In genomic region chr11:133936551-133936950, GRCh38 we compare ENCODE assay signal across 23 cellular contexts.
"Had no signal": no experiment of that assay in that cellular context is flagged by ENCODE, and none has a peak within 500 bp of the region (broad histone marks: within the 10 kb centered on the region; RNA-seq: fewer than 3 reads in every experiment).

No MANE protein-coding gene starts in this region.

- H3K36me3 ChIP-seq: cardiac muscle cell, transverse colon, uterus had no signal

- H3K27ac Mint-ChIP-seq: activated CD4-positive, alpha-beta T cell treated with anti-CD3 and anti-CD28 coated beads, Interleukin-2, amount 10 ng/mL, durations not matched to agents 24 days and 14 days; activated naive CD8-positive, alpha-beta T cell treated with anti-CD3 and anti-CD28 coated beads for 36 hours; activated T-helper 2 cell treated with anti-CD3 and anti-CD28 coated beads, Interferon-gamma antibody, Interleukin-2, Interleukin-4, amounts not matched to agents 10 μg/mL and 5 μg/mL and 100 μg/mL, durations not matched to agents 14 hours and 24 hours and 36 hours; stimulated activated naive B cell treated with anti-CD40 and anti-IgM and Interleukin-4, amounts not matched to agents 10 μg/mL and 1 μg/mL and 100 μg/mL, for 72 hours had no signal

- H3K4me3 ChIP-seq: cardiac muscle cell, transverse colon, uterus had no signal

- ATAC-seq: activated CD4-positive, CD25-positive, alpha-beta regulatory T cell treated with anti-CD3 and anti-CD28 coated beads, Interleukin-2, amount 50 U/mL, for 24 hours; activated T-cell treated with anti-CD3 and anti-CD28 coated beads, Interleukin-2, amount 50 U/mL, for 4 hours; foreskin keratinocyte; left ventricle myocardium superior; sciatic nerve; stimulated activated naive B cell treated with anti-CD40 and anti-IgM and Interleukin-4, amounts not matched to agents 10 μg/mL and 1 μg/mL and 100 μg/mL, for 72 hours had no signal

- H3K27me3 ChIP-seq: cardiac muscle cell, foreskin keratinocyte, transverse colon, uterus had no signal

- H3K4me1 ChIP-seq: foreskin keratinocyte, transverse colon, uterus had no signal

- DNase-seq: activated CD4-positive, alpha-beta T cell treated with anti-CD3 and anti-CD28 coated beads, Interleukin-2, amount 10 ng/mL, durations not matched to agents 24 days and 14 days; activated CD8-positive, alpha-beta memory T cell treated with anti-CD3 and anti-CD28 coated beads, Interleukin-2, amount 50 U/mL, for 48 hours; activated naive CD4-positive, alpha-beta T cell; activated naive CD8-positive, alpha-beta T cell treated with anti-CD3 and anti-CD28 coated beads for 36 hours; activated T-cell treated with anti-CD3 and anti-CD28 coated beads, Interleukin-2, amount 50 U/mL, for 4 hours; effector CD4-positive, alpha-beta T cell; erythroblast; foreskin keratinocyte; hypothalamus; left ventricle myocardium superior; occipital lobe; small intestine; stimulated activated CD4-positive, alpha-beta T cell treated with anti-CD3 and anti-CD28 coated beads, Interleukin-2, amount 100 ng/mL, for 48 hours; stimulated activated CD8-positive, alpha-beta memory T cell treated with anti-CD3 and anti-CD28 coated beads, Interleukin-4, amount 100 ng/mL, for 48 hours; stimulated activated naive B cell treated with anti-CD40 and anti-IgM and Interleukin-4, amounts not matched to agents 10 μg/mL and 1 μg/mL and 100 μg/mL, for 72 hours; transverse colon; uterus had no signal

- H3K9me3 ChIP-seq: transverse colon, uterus had no signal

- H3K36me3 Mint-ChIP-seq: stimulated activated naive B cell treated with anti-CD40 and anti-IgM and Interleukin-4, amounts not matched to agents 10 μg/mL and 1 μg/mL and 100 μg/mL, for 72 hours had no signal

- H3K4me3 Mint-ChIP-seq: activated CD4-positive, alpha-beta T cell treated with anti-CD3 and anti-CD28 coated beads, Interleukin-2, amount 10 ng/mL, durations not matched to agents 24 days and 14 days; activated naive CD8-positive, alpha-beta T cell treated with anti-CD3 and anti-CD28 coated beads for 36 hours; activated T-cell treated with anti-CD3 and anti-CD28 coated beads, Interleukin-2, amount 50 U/mL, for 4 hours; nephron; stimulated activated naive B cell treated with anti-CD40 and anti-IgM and Interleukin-4, amounts not matched to agents 10 μg/mL and 1 μg/mL and 100 μg/mL, for 72 hours had no signal

- H3K27me3 Mint-ChIP-seq: activated CD4-positive, alpha-beta T cell treated with anti-CD3 and anti-CD28 coated beads, Interleukin-2, amount 10 ng/mL, durations not matched to agents 24 days and 14 days; activated naive CD8-positive, alpha-beta T cell treated with anti-CD3 and anti-CD28 coated beads for 36 hours; stimulated activated naive B cell treated with anti-CD40 and anti-IgM and Interleukin-4, amounts not matched to agents 10 μg/mL and 1 μg/mL and 100 μg/mL, for 72 hours had no signal

- H3K27ac ChIP-seq: cardiac muscle cell, foreskin keratinocyte, transverse colon, uterus, VCaP had no signal

- H3K9me3 Mint-ChIP-seq: activated CD4-positive, alpha-beta T cell treated with anti-CD3 and anti-CD28 coated beads, Interleukin-2, amount 10 ng/mL, durations not matched to agents 24 days and 14 days; activated naive CD8-positive, alpha-beta T cell treated with anti-CD3 and anti-CD28 coated beads for 36 hours; activated T-cell treated with anti-CD3 and anti-CD28 coated beads, Interleukin-2, amount 50 U/mL, for 4 hours; activated T-helper 2 cell treated with anti-CD3 and anti-CD28 coated beads, Interferon-gamma antibody, Interleukin-2, Interleukin-4, amounts not matched to agents 10 μg/mL and 5 μg/mL and 100 μg/mL, durations not matched to agents 14 hours and 24 hours and 36 hours; nephron had no signal
